In the genomic region with DNA sequence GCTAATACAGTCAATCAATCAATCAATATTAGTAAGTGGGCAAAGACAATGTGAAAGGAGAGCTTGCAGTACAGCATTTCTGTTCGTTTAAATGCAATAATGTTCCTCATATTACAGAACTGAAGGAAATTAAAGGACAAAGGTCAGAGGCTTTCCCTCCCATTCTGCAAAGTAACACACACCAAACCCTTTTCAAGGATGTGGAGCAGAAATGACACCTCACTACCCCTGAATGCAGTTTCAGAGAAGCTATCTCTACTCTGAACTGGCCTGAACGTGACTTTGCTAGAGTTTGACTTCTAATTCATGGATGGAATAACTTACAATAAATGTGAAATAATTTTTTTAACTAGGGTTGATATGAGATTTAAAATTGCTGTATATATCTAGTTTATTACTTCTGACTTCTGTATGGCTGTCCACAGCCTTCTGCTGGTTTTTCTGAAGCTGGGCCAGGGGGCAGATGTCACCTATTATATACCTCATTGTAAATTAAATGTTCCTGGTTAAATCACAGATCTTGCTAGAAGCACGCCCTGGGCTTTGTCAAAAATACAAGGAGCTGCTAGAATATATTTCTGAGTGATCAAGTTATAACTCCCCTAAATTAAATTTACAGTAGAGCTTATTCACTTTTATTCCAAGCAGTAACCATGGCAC, we compare ENCODE assay signal across 21 cellular contexts.
A peak's percentile ranks its signal among the peaks of the same experiment; 100 is the strongest.
DNase-seq lines count a peak whose midpoint lies in the region; ATAC-seq, FAIRE-seq and TF ChIP-seq lines count a peak whose summit lies in the region.
"Had no signal": no experiment of that assay in that cellular context is flagged by ENCODE, and none has a peak within 500 bp of the region (broad histone marks: within the 10 kb centered on the region; RNA-seq: fewer than 3 reads in every experiment).

No MANE protein-coding gene starts in this region.

- peaks cover 52% of the 10 kb centered on the region for H3K4me1 Mint-ChIP-seq in memory B cell
- H3K4me1 Mint-ChIP-seq in stimulated activated memory B cell treated with anti-CD40 and anti-IgM and Interleukin-4, amounts not matched to agents 10 μg/mL and 1 μg/mL and 100 μg/mL, for 72 hours, result peaks cover 71% of the 10 kb centered on the region
- H3K4me1 Mint-ChIP-seq in activated T-cell treated with anti-CD3 and anti-CD28 coated beads, Interleukin-2, amount 50 U/mL, for 4 hours (ENCODE audit: low read depth), result no peaks in the 10 kb centered on the region

- no peaks in the 10 kb centered on the region for H3K27me3 Mint-ChIP-seq in memory B cell
- no peaks in the 10 kb centered on the region for H3K27me3 Mint-ChIP-seq in stimulated activated memory B cell treated with anti-CD40 and anti-IgM and Interleukin-4, amounts not matched to agents 10 μg/mL and 1 μg/mL and 100 μg/mL, for 72 hours
- no peaks in the 10 kb centered on the region for H3K27me3 Mint-ChIP-seq in activated T-cell treated with anti-CD3 and anti-CD28 coated beads, Interleukin-2, amount 50 U/mL, for 4 hours (ENCODE audit: low read depth)

- no peaks in the 10 kb centered on the region; a peak in 1 of 5 replicates for H3K27me3 ChIP-seq in HepG2 (ENCODE audit: control insufficient read depth in 1 of 2, insufficient read depth in 2 of 2, low read length in 2 of 2)
- H3K27me3 ChIP-seq in right lobe of liver, result no peaks in the 10 kb centered on the region
- peaks cover 5 to 22% of the 10 kb centered on the region in 2 experiments; a peak in 3 of 5 replicates for H3K27me3 ChIP-seq in K562 (ENCODE audit: control insufficient read depth in 2 of 2, insufficient read depth in 2 of 2, low read length in 2 of 2)
- H3K27me3 ChIP-seq: MG63 had no signal

- peaks cover 7% of the 10 kb centered on the region for H3K36me3 Mint-ChIP-seq in memory B cell
- peaks cover 5% of the 10 kb centered on the region for H3K36me3 Mint-ChIP-seq in stimulated activated memory B cell treated with anti-CD40 and anti-IgM and Interleukin-4, amounts not matched to agents 10 μg/mL and 1 μg/mL and 100 μg/mL, for 72 hours
- no peaks in the 10 kb centered on the region for H3K36me3 Mint-ChIP-seq in activated T-cell treated with anti-CD3 and anti-CD28 coated beads, Interleukin-2, amount 50 U/mL, for 4 hours (ENCODE audit: insufficient read depth)

- TF ChIP-seq RAD21 in HepG2 (CRISPR knock-in tag; IDR thresholded peaks at IDR 0.05) (no peak), K562 (CRISPR knock-in tag; conservative IDR thresholded peaks at IDR 0.05 in 1 of 2, IDR thresholded peaks at IDR 0.05 in 1 of 2) (no peak)

- WGBS in HepG2 (ENCODE audit: low lambda C conversion rate), result 53% methylated on average over 3 of the region's 3 CpGs
- WGBS in right lobe of liver (ENCODE audit: insufficient coverage, low coverage, low lambda C conversion rate, missing lambda C conversion rate), result 74% methylated on average over 3 of the region's 3 CpGs
- WGBS in K562 (ENCODE audit: insufficient coverage, low coverage, missing lambda C conversion rate), result 1% methylated on average over 3 of the region's 3 CpGs

- peak overlapping the region; percentile 89 for H3K4me3 Mint-ChIP-seq in memory B cell
- H3K4me3 Mint-ChIP-seq in stimulated activated memory B cell treated with anti-CD40 and anti-IgM and Interleukin-4, amounts not matched to agents 10 μg/mL and 1 μg/mL and 100 μg/mL, for 72 hours, result no peak overlapping the region
- H3K4me3 Mint-ChIP-seq in activated T-cell treated with anti-CD3 and anti-CD28 coated beads, Interleukin-2, amount 50 U/mL, for 4 hours, result no peak overlapping the region

- peaks cover 9% of the 10 kb centered on the region for H3K79me2 ChIP-seq in HepG2 (ENCODE audit: insufficient read depth, low read length)
- H3K79me2 ChIP-seq in K562 (ENCODE audit: control insufficient read depth, insufficient read depth, low read length), result no peaks in the 10 kb centered on the region

- no peak for TF ChIP-seq CTCF in HepG2 (CRISPR knock-in tag; IDR thresholded peaks at IDR 0.05)
- no peak for TF ChIP-seq CTCF in right lobe of liver (IDR thresholded peaks at IDR 0.05)
- TF ChIP-seq CTCF in K562 (IDR thresholded peaks at IDR 0.05 in 2 of 3, conservative IDR thresholded peaks at IDR 0.05 in 1 of 3; ENCODE audit: insufficient read depth in 2 of 3, low read depth in 1 of 3, low read length in 3 of 3), result no peak

- POLR2A ChIA-PET in HepG2 (lab: Yijun Ruan, JAX) (no interaction called here), K562 (lab: Yijun Ruan, JAX) (interaction anchor here (0.6 kb wide), 1 partner anchor 18 kb away, joined by 3 read pairs; no protein-coding TSS in a partner anchor)

- intact Hi-C loops in HepG2 (cut with micrococcal nuclease; ENCODE audit: unreplicated experiment) (no loop called here), right lobe of liver (cut with DNase I) (no loop called here), K562 (cut with micrococcal nuclease) (no loop called here)

- H2AFZ ChIP-seq in HepG2 (ENCODE audit: low read length) (no peak overlapping the region), K562 (ENCODE audit: low read depth, low read length) (no peak overlapping the region)

- BruUV-seq in HepG2 (replicated peaks; lab: Mats Ljungman, UMichigan), result no TSS peak
- no TSS peak for BruUV-seq in K562 (replicated peaks; lab: Mats Ljungman, UMichigan)

- H3K27ac ChIP-seq in HepG2 (ENCODE audit: extremely low read length, insufficient read depth, low read length), result no peak overlapping the region
- no peak overlapping the region for H3K27ac ChIP-seq in right lobe of liver
- no peak overlapping the region for H3K27ac ChIP-seq in K562 (ENCODE audit: extremely low read depth, low read depth, low read length)

- TF ChIP-seq EP300 in HepG2 (IDR thresholded peaks at IDR 0.05; ENCODE audit: low read depth in 2 of 2, low read length in 2 of 2) (no peak), HepG2 (CRISPR knock-in tag; IDR thresholded peaks at IDR 0.05; ENCODE audit: borderline replicate concordance) (no peak), K562 (IDR thresholded peaks at IDR 0.05; ENCODE audit: low read length) (no peak)

- no peak for ATAC-seq in HepG2
- no peak for ATAC-seq in right lobe of liver
- no peak for ATAC-seq in K562
- no peak for ATAC-seq in memory B cell (ENCODE audit: low read depth)
- ATAC-seq in stimulated activated memory B cell treated with anti-CD40 and anti-IgM and Interleukin-4, amounts not matched to agents 10 μg/mL and 1 μg/mL and 100 μg/mL, for 72 hours, result no peak
- no peak for ATAC-seq in HG03097 (IDR thresholded peaks at IDR 0.05; ENCODE audit: low FRiP score, unreplicated experiment)
- ATAC-seq in activated T-cell treated with anti-CD3 and anti-CD28 coated beads, Interleukin-2, amount 50 U/mL, for 4 hours, result no peak
- no peak for ATAC-seq in HG03439 (IDR thresholded peaks at IDR 0.05; ENCODE audit: unreplicated experiment)
- ATAC-seq: PC-3 had no signal

- CTCF ChIA-PET in HepG2 (lab: Yijun Ruan, JAX; ENCODE audit: low intra/inter-chr PET ratio, low total read pairs) (no interaction called here), K562 (lab: Yijun Ruan, JAX; ENCODE audit: low intra/inter-chr PET ratio) (no interaction called here)

- H3K36me3 ChIP-seq in HepG2 (replicated peaks in 1 of 2; ENCODE audit: control insufficient read depth in 1 of 2, insufficient read depth in 2 of 2, low read length in 2 of 2), result no peaks in the 10 kb centered on the region
- H3K36me3 ChIP-seq in right lobe of liver, result no peaks in the 10 kb centered on the region
- no peaks in the 10 kb centered on the region for H3K36me3 ChIP-seq in K562 (ENCODE audit: control insufficient read depth, insufficient read depth, low read length)
- H3K36me3 ChIP-seq: MG63 had no signal

- H3K9ac ChIP-seq in HepG2 (ENCODE audit: insufficient read depth, low read depth, low read length) (no peak overlapping the region), K562 (ENCODE audit: insufficient read depth in 1 of 2, low read depth in 2 of 2, low read length in 2 of 2) (no peak overlapping the region)

- in situ Hi-C loops in HepG2 (cut with HindIII; ENCODE audit: extremely low pct_ligation_motif_present, low pct_unique_long_range_greater_than_20kb), result no loop called here
- in situ Hi-C loops in K562 (cut with MboI), result no loop called here

- DNase-seq in HepG2 (ENCODE audit: low spot score) (no peak), right lobe of liver (no peak), K562 (ENCODE audit: extremely low read depth in 1 of 4, low spot score in 3 of 4) (no peak), memory B cell (ENCODE audit: low spot score in 2 of 2) (no peak)
- no peak for DNase-seq in activated T-cell treated with anti-CD3 and anti-CD28 coated beads, Interleukin-2, amount 50 U/mL, for 4 hours
- DNase-seq: C1 segment of cervical spinal cord, DMS79 treated with DMSO at 0.1 percent for 48 hours, Kasumi-1, MG63, NCI-H1048, NCI-H1436 treated with DMSO at 0.1 percent for 48 hours, NCI-H2081, NCI-H510A treated with DMSO at 0.1 percent for 48 hours, NCI-H82, PC-3, RPMI8226, SIG-M5 had no signal

- H3K27ac Mint-ChIP-seq in memory B cell, result peak overlapping the region; percentile 89
- H3K27ac Mint-ChIP-seq in stimulated activated memory B cell treated with anti-CD40 and anti-IgM and Interleukin-4, amounts not matched to agents 10 μg/mL and 1 μg/mL and 100 μg/mL, for 72 hours, result peak overlapping the region; percentile 92

- H3K9me1 ChIP-seq in K562 (ENCODE audit: control insufficient read depth, insufficient read depth, low read length), result no peaks in the 10 kb centered on the region

- H4K20me1 ChIP-seq in HepG2 (ENCODE audit: insufficient read depth, low read length), result no peaks in the 10 kb centered on the region
- H4K20me1 ChIP-seq in K562 (replicated peaks; ENCODE audit: control insufficient read depth, insufficient read depth, low read length), result no peaks in the 10 kb centered on the region

- H3K9me3 ChIP-seq in HepG2 (ENCODE audit: low read length) (no peaks in the 10 kb centered on the region), right lobe of liver (no peaks in the 10 kb centered on the region), K562 (replicated peaks; ENCODE audit: control insufficient read depth, insufficient read depth, low read depth, low read length) (no peaks in the 10 kb centered on the region)
- H3K9me3 ChIP-seq: MG63 had no signal

- H3K4me3 ChIP-seq in HepG2 (replicated peaks in 1 of 3; ENCODE audit: insufficient read depth in 1 of 3, low read depth in 2 of 3, low read length in 3 of 3), result no peak overlapping the region
- no peak overlapping the region for H3K4me3 ChIP-seq in right lobe of liver
- no peak overlapping the region for H3K4me3 ChIP-seq in K562
- H3K4me3 ChIP-seq: MG63 had no signal

- TF ChIP-seq POLR2A in HepG2 (IDR thresholded peaks at IDR 0.05; ENCODE audit: insufficient read depth in 1 of 2, low read depth in 2 of 2, low read length in 2 of 2) (no peak), right lobe of liver (IDR thresholded peaks at IDR 0.05) (no peak), K562 (conservative IDR thresholded peaks at IDR 0.05) (no peak)

- H3K4me1 ChIP-seq in HepG2 (ENCODE audit: insufficient read depth, low read length) (peaks cover 74% of the 10 kb centered on the region), right lobe of liver (peaks cover 0 to 8% (median 0%) of the 10 kb centered on the region in 4 donors), K562 (replicated peaks in 1 of 2; ENCODE audit: control insufficient read depth in 2 of 2, insufficient read depth in 2 of 2, low read length in 2 of 2) (no peaks in the 10 kb centered on the region)

- H3K9me3 Mint-ChIP-seq in memory B cell, result no peaks in the 10 kb centered on the region
- peaks cover 2% of the 10 kb centered on the region for H3K9me3 Mint-ChIP-seq in stimulated activated memory B cell treated with anti-CD40 and anti-IgM and Interleukin-4, amounts not matched to agents 10 μg/mL and 1 μg/mL and 100 μg/mL, for 72 hours
- no peaks in the 10 kb centered on the region for H3K9me3 Mint-ChIP-seq in activated T-cell treated with anti-CD3 and anti-CD28 coated beads, Interleukin-2, amount 50 U/mL, for 4 hours

- FAIRE-seq in HepG2 (lab: Jason Lieb, UNC) (no peak), K562 (lab: Jason Lieb, UNC) (peak; percentile 19)
- FAIRE-seq: D721Med had no signal

- H3K4me2 ChIP-seq in HepG2 (ENCODE audit: low read depth, low read length) (peak overlapping the region; percentile 18; the same call in 1 of the 2 replicates), K562 (ENCODE audit: insufficient read depth, low read length) (no peak overlapping the region)
